In the genomic region with DNA sequence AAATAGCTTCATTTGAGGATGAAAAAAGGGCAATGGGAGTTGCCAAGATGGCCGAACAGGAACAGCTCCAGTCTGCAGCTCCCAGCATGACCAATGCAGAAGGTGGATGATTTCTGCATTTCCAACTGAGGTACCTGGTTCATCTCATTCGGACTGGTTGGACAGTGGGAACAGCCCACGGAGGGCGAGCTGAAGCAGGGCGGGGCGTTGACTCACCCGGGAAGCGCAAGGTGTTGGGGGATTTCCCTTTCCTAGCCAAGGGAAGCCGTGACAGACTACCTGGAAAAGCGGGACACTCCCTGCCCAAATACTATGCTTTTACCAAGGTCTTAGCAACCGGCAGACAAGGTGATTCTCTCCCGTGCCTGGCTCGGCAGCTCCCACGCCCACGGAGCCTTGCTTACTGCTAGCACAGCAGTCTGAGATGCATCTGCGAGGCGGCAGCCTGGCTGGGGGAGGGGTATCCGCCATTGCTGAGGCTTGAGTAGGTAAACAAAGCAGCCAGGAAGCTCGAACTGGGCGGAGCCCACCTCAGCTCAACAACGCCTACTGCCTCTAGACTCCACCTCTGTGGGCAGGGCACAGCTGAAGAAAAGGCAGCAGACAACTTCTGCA, we compare ENCODE assay signal across 8 cellular contexts.
A peak's percentile ranks its signal among the peaks of the same experiment; 100 is the strongest.
DNase-seq lines count a peak whose midpoint lies in the region; ATAC-seq, FAIRE-seq and TF ChIP-seq lines count a peak whose summit lies in the region.
"Not testable (repeated sequence)": the region's sequence is repeated elsewhere in the genome, so short reads cannot be mapped to it uniquely, and the experiment has no call there.

No MANE protein-coding gene starts in this region.

- peak; percentile 78 to 90 (median 87) for DNase-seq in CD4-positive, alpha-beta memory T cell
- peak; percentile 85 for DNase-seq in NCI-H748 (lab: John Stamatoyannopoulos, UW; ENCODE audit: unreplicated experiment)
- DNase-seq in activated CD4-positive, alpha-beta T cell treated with anti-CD3 and anti-CD28 coated beads for 4 hours, result peak; percentile 73 to 78
- DNase-seq in activated effector memory CD4-positive, alpha-beta T cell treated with anti-CD3 and anti-CD28 coated beads, Interleukin-2, amount 50 U/mL, for 16 hours, result peak; percentile 92
- DNase-seq in effector memory CD8-positive, alpha-beta T cell, result peak; percentile 66 to 78 (median 73)
- not testable (repeated sequence) for DNase-seq in keratinocyte (ENCODE audit: low read depth, low spot score)
- DNase-seq in trophoblast cell, result peak; percentile 32 to 33
- peak; percentile 36 to 57 for DNase-seq in stimulated activated CD8-positive, alpha-beta memory T cell treated with anti-CD3 and anti-CD28 coated beads, Interleukin-15, amount 100 ng/mL, for 4 hours (ENCODE audit: low read depth in 2 of 2)

- H3K9me3 Mint-ChIP-seq in CD4-positive, alpha-beta memory T cell, result peaks cover 0 to 45% (median 35%) of the 10 kb centered on the region in 8 donors
- H3K9me3 Mint-ChIP-seq in effector memory CD8-positive, alpha-beta T cell, result not testable (repeated sequence)

- H4K12ac ChIP-seq in trophoblast cell (ENCODE audit: low read depth, low read length), result not testable (repeated sequence)

- WGBS in trophoblast cell (ENCODE audit: extremely low coverage, insufficient coverage, insufficient read length), result no CpG with 5 or more reads among the region's 21 CpGs

- peak overlapping the region in 1 of 2 donors; percentile 64 for H3K4me3 ChIP-seq in CD4-positive, alpha-beta memory T cell (ENCODE audit: low read length in 2 of 2)
- peak overlapping the region; percentile 8 to 57 (median 37) for H3K4me3 ChIP-seq in keratinocyte (ENCODE audit: control insufficient read depth in 2 of 3, extremely low read depth in 1 of 3, insufficient read depth in 2 of 3, low read depth in 1 of 3, low read length in 3 of 3)
- peak overlapping the region; percentile 66 for H3K4me3 ChIP-seq in trophoblast cell (ENCODE audit: low read depth, low read length)

- H3K79me2 ChIP-seq in keratinocyte (ENCODE audit: control insufficient read depth, insufficient read depth, low read length); trophoblast cell (ENCODE audit: control insufficient read depth, insufficient read depth, low read length, poor library complexity): not testable (repeated sequence)

- H3K27ac ChIP-seq in CD4-positive, alpha-beta memory T cell (ENCODE audit: low read depth, low read length), result peak overlapping the region; percentile 37
- H3K27ac ChIP-seq in keratinocyte (ENCODE audit: control insufficient read depth, insufficient read depth, low read length), result peak overlapping the region; percentile 88
- H3K27ac ChIP-seq in trophoblast cell (ENCODE audit: low read depth, low read length), result not testable (repeated sequence)

- CTCF ChIA-PET in CD4-positive, alpha-beta memory T cell (lab: Charles Lee; ENCODE audit: partially characterized antibody), result interaction anchor here (1.0 to 2.8 kb wide), 6 partner anchors 9 to 88 kb away, joined by 3 to 10 read pairs (median 6); partner anchors contain the start of gene AMMECR1

- not testable (repeated sequence) for FAIRE-seq in keratinocyte (lab: Jason Lieb, UNC)

- peak overlapping the region; percentile 80 for H3K9ac ChIP-seq in keratinocyte (ENCODE audit: control insufficient read depth, extremely low read depth, insufficient read depth, low read length)
- H3K9ac ChIP-seq in trophoblast cell (ENCODE audit: low read length), result not testable (repeated sequence)

- H3K27me3 ChIP-seq in CD4-positive, alpha-beta memory T cell (ENCODE audit: insufficient read depth, low read length); keratinocyte (ENCODE audit: control insufficient read depth, extremely low read depth, insufficient read depth, low read length); trophoblast cell (ENCODE audit: insufficient read depth, low read length): not testable (repeated sequence)

- H3K18ac ChIP-seq in trophoblast cell (ENCODE audit: low read length), result not testable (repeated sequence)

- H3K23ac ChIP-seq in trophoblast cell (ENCODE audit: low read length), result not testable (repeated sequence)

- H2AFZ ChIP-seq in keratinocyte (ENCODE audit: control insufficient read depth, low read length), result peak overlapping the region; percentile 54
- H2AFZ ChIP-seq in trophoblast cell (ENCODE audit: insufficient read depth, low read length, poor library complexity), result not testable (repeated sequence)

- peak overlapping the region; percentile 43 for H4K8ac ChIP-seq in trophoblast cell (ENCODE audit: low read depth, low read length)

- intact Hi-C loops in CD4-positive, alpha-beta memory T cell (cut with micrococcal nuclease), result loop anchor here (1.0 to 10.0 kb wide), 5 partner anchors 8 to 89 kb away; partner anchors contain the start of gene AMMECR1

- not testable (repeated sequence) for H3K14ac ChIP-seq in trophoblast cell (ENCODE audit: low read length)

- H4K20me1 ChIP-seq in keratinocyte (ENCODE audit: control insufficient read depth, extremely low read depth, insufficient read depth, low read length), result not testable (repeated sequence)

- peak overlapping the region; percentile 86 to 92 (median 88) for H3K4me3 Mint-ChIP-seq in CD4-positive, alpha-beta memory T cell
- peak overlapping the region; percentile 78 to 79 for H3K4me3 Mint-ChIP-seq in effector memory CD8-positive, alpha-beta T cell

- peaks cover 22 to 64% (median 34%) of the 10 kb centered on the region in 4 donors for H3K4me1 Mint-ChIP-seq in CD4-positive, alpha-beta memory T cell
- H3K4me1 Mint-ChIP-seq in effector memory CD8-positive, alpha-beta T cell (ENCODE audit: low read depth in 2 of 2), result peaks cover 11 to 16% of the 10 kb centered on the region in 2 donors

- H2BK120ac ChIP-seq in trophoblast cell (ENCODE audit: insufficient read depth, low read length, poor library complexity), result not testable (repeated sequence)

- TF ChIP-seq CTCF in keratinocyte (optimal IDR thresholded peaks at IDR 0.05 in 1 of 3, IDR thresholded peaks at IDR 0.05 in 1 of 3, conservative IDR thresholded peaks at IDR 0.05 in 1 of 3; ENCODE audit: extremely low read depth in 1 of 3, insufficient read depth in 2 of 3, low read length in 3 of 3), result not testable (repeated sequence)

- dilution Hi-C loops in keratinocyte (cut with MboI; ENCODE audit: extremely low pct_ligation_motif_present, low sequenced_read_pairs), result not testable (repeated sequence)

- not testable (repeated sequence) for H3K79me1 ChIP-seq in trophoblast cell (ENCODE audit: low read length)

- peak; percentile 67 for ATAC-seq in effector memory CD8-positive, alpha-beta T cell (replicated peaks)

- H3K4ac ChIP-seq in trophoblast cell (ENCODE audit: low read depth, low read length), result not testable (repeated sequence)

- not testable (repeated sequence) for H3K9me3 ChIP-seq in CD4-positive, alpha-beta memory T cell (ENCODE audit: control insufficient read depth in 1 of 2, low read length in 2 of 2); keratinocyte (ENCODE audit: control insufficient read depth, low read depth, low read length); trophoblast cell (ENCODE audit: insufficient read depth, low read depth, low read length)

- not testable (repeated sequence) for H2AK5ac ChIP-seq in trophoblast cell (ENCODE audit: low read length)

- POLR2A ChIA-PET in CD4-positive, alpha-beta memory T cell (lab: Charles Lee; ENCODE audit: partially characterized antibody), result interaction anchor here (0.8 to 3.8 kb wide), 21 partner anchors 9 to 87 kb away, joined by 3 to 76 read pairs (median 5); partner anchors contain the start of gene AMMECR1

- H4K91ac ChIP-seq in trophoblast cell (ENCODE audit: low read depth, low read length), result not testable (repeated sequence)

- not testable (repeated sequence) for H2BK5ac ChIP-seq in trophoblast cell (ENCODE audit: low read depth, low read length, poor library complexity)

- peak overlapping the region; percentile 87 to 95 (median 90) for H3K27ac Mint-ChIP-seq in CD4-positive, alpha-beta memory T cell
- H3K27ac Mint-ChIP-seq in effector memory CD8-positive, alpha-beta T cell, result peak overlapping the region; percentile 89 to 90

- H2BK12ac ChIP-seq in trophoblast cell (ENCODE audit: low read length), result not testable (repeated sequence)

- H3K4me2 ChIP-seq in keratinocyte (ENCODE audit: control insufficient read depth, extremely low read depth, insufficient read depth, low read depth, low read length), result peak overlapping the region; percentile 71
- H3K4me2 ChIP-seq in trophoblast cell (ENCODE audit: low read length), result peak overlapping the region; percentile 41

- H3K9me1 ChIP-seq in keratinocyte (ENCODE audit: control insufficient read depth, extremely low read depth, insufficient read depth, low read length), result not testable (repeated sequence)

- H3K27me3 Mint-ChIP-seq in CD4-positive, alpha-beta memory T cell; effector memory CD8-positive, alpha-beta T cell: not testable (repeated sequence)

- peaks cover 19 to 26% of the 10 kb centered on the region in 2 donors for H3K36me3 Mint-ChIP-seq in CD4-positive, alpha-beta memory T cell
- peaks cover 10% of the 10 kb centered on the region for H3K36me3 Mint-ChIP-seq in effector memory CD8-positive, alpha-beta T cell (ENCODE audit: insufficient read depth)

- peaks cover 29% of the 10 kb centered on the region for H3K4me1 ChIP-seq in CD4-positive, alpha-beta memory T cell (ENCODE audit: insufficient read depth, low read length)
- H3K4me1 ChIP-seq in keratinocyte (ENCODE audit: control insufficient read depth, extremely low read depth, insufficient read depth, low read length), result peaks cover 18% of the 10 kb centered on the region
- not testable (repeated sequence) for H3K4me1 ChIP-seq in trophoblast cell (ENCODE audit: control insufficient read depth in 1 of 2, insufficient read depth in 2 of 2, low read length in 2 of 2)

- H3K36me3 ChIP-seq in CD4-positive, alpha-beta memory T cell (ENCODE audit: insufficient read depth, low read length); keratinocyte (ENCODE audit: control insufficient read depth in 2 of 2, extremely low read depth in 1 of 2, insufficient read depth in 2 of 2, low read length in 2 of 2); trophoblast cell (ENCODE audit: control insufficient read depth in 1 of 2, insufficient read depth in 2 of 2, low read length in 2 of 2): not testable (repeated sequence)
